Comparison of ENCODE assay signal across 8 cellular contexts in the genomic region with DNA sequence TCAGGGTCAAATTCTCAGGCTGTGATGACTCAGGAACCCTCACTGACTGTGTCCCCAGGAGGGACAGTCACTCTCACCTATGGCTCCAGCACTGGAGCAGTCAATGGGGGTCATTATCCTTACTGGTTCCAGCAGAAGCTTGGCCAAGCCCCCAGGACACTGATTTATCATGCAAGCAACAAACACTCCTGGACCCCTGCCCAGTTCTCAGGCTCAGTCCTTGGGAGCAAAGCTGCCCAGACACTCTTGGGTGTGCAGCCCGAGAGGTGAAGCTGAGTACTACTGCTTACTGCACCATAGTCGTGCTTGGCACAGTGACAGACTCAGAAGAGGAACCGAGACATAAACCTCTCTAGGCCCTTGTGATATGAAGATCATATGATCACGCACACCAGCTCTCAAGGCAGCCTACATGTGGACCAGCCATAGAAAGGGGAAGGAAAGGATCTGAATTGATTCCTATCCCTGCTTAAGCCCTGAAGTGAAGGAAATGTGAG. TPM values are rescaled to one million over a fixed set of nuclear protein-coding genes. Genes with fewer than 3 reads are reported as not detected.
DNase-seq lines count a peak whose midpoint lies in the region; ATAC-seq lines count a peak whose summit lies in the region.

No MANE protein-coding gene starts in this region.

- DNase-seq in Ammon's horn (ENCODE audit: low spot score) (peak; percentile 65), T-helper 17 cell (no peak), 8988T (no peak), NCI-H2171 treated with DMSO at 0.1 percent for 48 hours (lab: John Stamatoyannopoulos, UW) (no peak)
- no peak for DNase-seq in activated CD8-positive, alpha-beta memory T cell treated with anti-CD3 and anti-CD28 coated beads, Interleukin-2, amount 10 ng/mL, durations not matched to agents 7 days and 5 days

- CTCF ChIA-PET in activated CD8-positive, alpha-beta memory T cell treated with anti-CD3 and anti-CD28 coated beads, Interleukin-2, amount 10 ng/mL, durations not matched to agents 7 days and 5 days (lab: Charles Lee): interaction anchor here (0.6 to 1.0 kb wide), 2 partner anchors 21 to 204 kb away, joined by 3 read pairs; no protein-coding TSS in a partner anchor

- ATAC-seq in GM19025 (IDR thresholded peaks at IDR 0.05; ENCODE audit: low read depth, unreplicated experiment): peak; percentile 93
- peak; percentile 91 for ATAC-seq in HG03135 (IDR thresholded peaks at IDR 0.05; ENCODE audit: unreplicated experiment)
- ATAC-seq in T-helper 17 cell: peak; percentile 73
- ATAC-seq in HG03025 (IDR thresholded peaks at IDR 0.05; ENCODE audit: low FRiP score, unreplicated experiment): no peak
- no peak for ATAC-seq in activated CD8-positive, alpha-beta memory T cell treated with anti-CD3 and anti-CD28 coated beads, Interleukin-2, amount 10 ng/mL, durations not matched to agents 7 days and 5 days

- H3K27ac Mint-ChIP-seq in T-helper 17 cell: no peak overlapping the region
- H3K27ac Mint-ChIP-seq in activated CD8-positive, alpha-beta memory T cell treated with anti-CD3 and anti-CD28 coated beads, Interleukin-2, amount 10 ng/mL, durations not matched to agents 7 days and 5 days: no peak overlapping the region

- H3K9me3 ChIP-seq in T-helper 17 cell (ENCODE audit: control insufficient read depth, low read length, poor library complexity, severe bottlenecking): peaks cover 3% of the 10 kb centered on the region

- peaks cover 3% of the 10 kb centered on the region for H3K9me3 Mint-ChIP-seq in activated CD8-positive, alpha-beta memory T cell treated with anti-CD3 and anti-CD28 coated beads, Interleukin-2, amount 10 ng/mL, durations not matched to agents 7 days and 5 days (ENCODE audit: low read depth)

- H3K4me3 Mint-ChIP-seq in T-helper 17 cell: no peak overlapping the region
- H3K4me3 Mint-ChIP-seq in activated CD8-positive, alpha-beta memory T cell treated with anti-CD3 and anti-CD28 coated beads, Interleukin-2, amount 10 ng/mL, durations not matched to agents 7 days and 5 days: no peak overlapping the region

- peaks cover 5% of the 10 kb centered on the region for H3K36me3 Mint-ChIP-seq in T-helper 17 cell (ENCODE audit: low read depth)
- H3K36me3 Mint-ChIP-seq in activated CD8-positive, alpha-beta memory T cell treated with anti-CD3 and anti-CD28 coated beads, Interleukin-2, amount 10 ng/mL, durations not matched to agents 7 days and 5 days: no peaks in the 10 kb centered on the region

- H3K4me1 Mint-ChIP-seq in T-helper 17 cell: no peaks in the 10 kb centered on the region
- H3K4me1 Mint-ChIP-seq in activated CD8-positive, alpha-beta memory T cell treated with anti-CD3 and anti-CD28 coated beads, Interleukin-2, amount 10 ng/mL, durations not matched to agents 7 days and 5 days: no peaks in the 10 kb centered on the region

- peaks cover 53% of the 10 kb centered on the region for H3K27me3 Mint-ChIP-seq in T-helper 17 cell
- H3K27me3 Mint-ChIP-seq in activated CD8-positive, alpha-beta memory T cell treated with anti-CD3 and anti-CD28 coated beads, Interleukin-2, amount 10 ng/mL, durations not matched to agents 7 days and 5 days: peaks cover 75% of the 10 kb centered on the region

RNA-seq across cellular contexts. Expression of a gene that starts 58.2 kb away (rescaled TPM):
- 1 to 10 TPM; 1.8 to 1.9 TPM for total RNA-seq in T-helper 17 cell
- 1 to 10 TPM; 2.4 to 2.7 TPM for total RNA-seq in activated CD8-positive, alpha-beta memory T cell treated with anti-CD3 and anti-CD28 coated beads, Interleukin-2, amount 10 ng/mL, durations not matched to agents 7 days and 5 days

Comparison
In these comparisons a context has a peak if more than half of its experiments do, and no peak if none do; other contexts are left out.
1. ATAC-seq: peak in GM19025 (single experiment), HG03135 (single experiment) and T-helper 17 cell (single experiment); none in HG03025 (single experiment) and activated CD8-positive, alpha-beta memory T cell treated with anti-CD3 and anti-CD28 coated beads, Interleukin-2, amount 10 ng/mL, durations not matched to agents 7 days and 5 days (single experiment).